ENCODE assay signal across 2 cellular contexts in genomic region chr2:96064760-96065159, GRCh38.
A peak's percentile ranks its signal among the peaks of the same experiment; 100 is the strongest.
TF ChIP-seq lines count a peak whose summit lies in the region.
"Not testable (repeated sequence)": the region's sequence is repeated elsewhere in the genome, so short reads cannot be mapped to it uniquely, and the experiment has no call there.

No MANE protein-coding gene starts in this region.

TF ChIP-seq in K562, 482 proteins besides CTCF, POLR2A, EP300 and RAD21:
- TF ChIP-seq HDAC1 (IDR thresholded peaks at IDR 0.05) (0 out of 4 replicates have a peak, but pooled peaks of 1 of the 2 experiments have one; percentile 10), ZBTB26 (CRISPR knock-in tag; IDR thresholded peaks at IDR 0.05) (peak; percentile 27; the same call in 1 of the 2 replicates)

TF ChIP-seq in HepG2, 621 proteins besides CTCF, POLR2A, EP300 and RAD21:
- TF ChIP-seq FOXP1 (IDR thresholded peaks at IDR 0.05) (peak; percentile 56; the same call in 1 of the 2 replicates), PLRG1 (conservative IDR thresholded peaks at IDR 0.05) (peak; percentile 62; the same call in 1 of the 2 replicates), ZNF282 (IDR thresholded peaks at IDR 0.05; ENCODE audit: partially characterized antibody) (peak; percentile 75), ARNT (IDR thresholded peaks at IDR 0.05) (peak; percentile 13; the same call in 1 of the 2 replicates), LCORL (IDR thresholded peaks at IDR 0.05) (peak; percentile 1; the same call in 1 of the 2 replicates), SOX6 (IDR thresholded peaks at IDR 0.05) (0 out of 2 replicates have a peak, but pooled peaks have one; percentile 18), FOXK2 (IDR thresholded peaks at IDR 0.05) (peak; percentile 7; the same call in 1 of the 2 replicates), FOXA1 (IDR thresholded peaks at IDR 0.05) (peak; percentile 23; the same call in 1 of the 2 replicates), ZNF207 (IDR thresholded peaks at IDR 0.05; ENCODE audit: borderline replicate concordance) (0 out of 2 replicates have a peak, but pooled peaks have one; percentile 15), ATF7 (IDR thresholded peaks at IDR 0.05) (peak; percentile 56; the same call in 1 of the 2 replicates), ZNF780A (CRISPR knock-in tag; IDR thresholded peaks at IDR 0.05) (0 out of 2 replicates have a peak, but pooled peaks have one; percentile 54), IKZF1 (IDR thresholded peaks at IDR 0.05) (peak; percentile 94; the same call in 1 of the 2 replicates)
- TF ChIP-seq FOXP1, LCORL, SOX6, FOXA1, ATF7 (CRISPR knock-in tag; IDR thresholded peaks at IDR 0.05): not testable (repeated sequence)
- TF ChIP-seq, protein P1, sequence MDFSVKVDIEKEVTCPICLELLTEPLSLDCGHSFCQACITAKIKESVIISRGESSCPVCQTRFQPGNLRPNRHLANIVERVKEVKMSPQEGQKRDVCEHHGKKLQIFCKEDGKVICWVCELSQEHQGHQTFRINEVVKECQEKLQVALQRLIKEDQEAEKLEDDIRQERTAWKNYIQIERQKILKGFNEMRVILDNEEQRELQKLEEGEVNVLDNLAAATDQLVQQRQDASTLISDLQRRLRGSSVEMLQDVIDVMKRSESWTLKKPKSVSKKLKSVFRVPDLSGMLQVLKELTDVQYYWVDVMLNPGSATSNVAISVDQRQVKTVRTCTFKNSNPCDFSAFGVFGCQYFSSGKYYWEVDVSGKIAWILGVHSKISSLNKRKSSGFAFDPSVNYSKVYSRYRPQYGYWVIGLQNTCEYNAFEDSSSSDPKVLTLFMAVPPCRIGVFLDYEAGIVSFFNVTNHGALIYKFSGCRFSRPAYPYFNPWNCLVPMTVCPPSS (IDR thresholded peaks at IDR 0.05) = peak; percentile 68; the same call in 1 of the 2 replicates
